In the genomic region with DNA sequence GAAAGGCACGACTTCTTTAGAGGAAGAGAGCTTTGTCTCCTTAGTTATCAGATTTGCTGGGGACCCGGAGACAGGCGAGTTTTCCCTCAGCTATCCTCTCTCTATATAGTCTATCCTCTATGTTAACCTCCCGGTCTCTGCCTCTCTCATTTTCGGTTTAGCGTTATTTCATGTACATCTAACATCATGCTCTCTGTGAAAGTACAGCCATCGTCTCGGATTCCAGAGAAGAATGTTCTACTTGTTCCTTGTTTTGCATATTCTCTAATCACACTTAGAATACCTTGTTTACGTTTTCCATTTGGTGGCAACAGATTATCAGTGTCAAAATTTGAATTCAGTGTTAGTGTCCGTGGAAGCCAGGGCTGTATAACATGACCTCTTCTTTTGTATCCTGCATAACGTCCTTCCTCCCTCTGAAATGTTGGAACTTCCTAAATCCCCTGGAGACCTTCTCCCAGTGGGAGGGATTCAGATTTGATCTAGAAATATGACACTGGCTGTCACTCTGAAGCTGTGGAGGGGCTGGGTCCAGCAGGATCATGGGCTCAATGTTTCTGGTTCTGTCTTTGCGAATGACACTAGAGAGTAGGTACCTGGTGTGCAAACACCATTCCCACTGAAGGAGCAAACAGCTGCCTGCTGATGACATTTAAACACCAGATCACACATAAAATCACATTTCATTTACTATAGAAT, we compare ENCODE assay signal across 8 cellular contexts. TPM values are rescaled to one million over a fixed set of nuclear protein-coding genes. Genes with fewer than 3 reads are reported as not detected.
DNase-seq lines count a peak whose midpoint lies in the region; ATAC-seq, FAIRE-seq and TF ChIP-seq lines count a peak whose summit lies in the region.

No MANE protein-coding gene starts in this region.

- no peak overlapping the region for H3K27ac Mint-ChIP-seq in activated CD4-positive, alpha-beta memory T cell treated with anti-CD3 and anti-CD28 coated beads, Interleukin-2, amount 10 ng/mL, durations not matched to agents 7 days and 5 days

- H3K4me3 ChIP-seq in right atrium auricular region (peak overlapping the region; percentile 57 to 66), gastrocnemius medialis (peak overlapping the region; percentile 62 to 78 (median 68))

- H3K9me3 ChIP-seq in right atrium auricular region (no peaks in the 10 kb centered on the region), gastrocnemius medialis (no peaks in the 10 kb centered on the region)

- POLR2A ChIA-PET in activated CD4-positive, alpha-beta memory T cell treated with anti-CD3 and anti-CD28 coated beads, Interleukin-2, amount 10 ng/mL, durations not matched to agents 7 days and 5 days (lab: Charles Lee), result no interaction called here

- peak overlapping the region; percentile 58 for H3K4me3 Mint-ChIP-seq in activated T-cell treated with anti-CD3 and anti-CD28 coated beads, Interleukin-2, amount 50 U/mL, for 4 hours
- peak overlapping the region; percentile 47 for H3K4me3 Mint-ChIP-seq in activated CD4-positive, alpha-beta memory T cell treated with anti-CD3 and anti-CD28 coated beads, Interleukin-2, amount 10 ng/mL, durations not matched to agents 7 days and 5 days

- intact Hi-C loops in gastrocnemius medialis (cut with DNase I; ENCODE audit: low total_unique reads), result loop anchor here (10.0 kb wide), 1 partner anchor 374 kb away; no protein-coding TSS in a partner anchor

- ATAC-seq in activated T-cell treated with anti-CD3 and anti-CD28 coated beads, Interleukin-2, amount 50 U/mL, for 4 hours, result peak; percentile 52
- peak; percentile 34 for ATAC-seq in HG02943 (IDR thresholded peaks at IDR 0.05; ENCODE audit: low read depth, unreplicated experiment)
- ATAC-seq in gastrocnemius medialis, result peak; percentile 34 to 61
- ATAC-seq in HG03571 (IDR thresholded peaks at IDR 0.05; ENCODE audit: unreplicated experiment), result no peak

- no peaks in the 10 kb centered on the region for H3K27me3 ChIP-seq in right atrium auricular region
- peaks cover 0 to 20% (median 0%) of the 10 kb centered on the region in 3 donors for H3K27me3 ChIP-seq in gastrocnemius medialis

- H3K27me3 Mint-ChIP-seq in activated T-cell treated with anti-CD3 and anti-CD28 coated beads, Interleukin-2, amount 50 U/mL, for 4 hours (ENCODE audit: low read depth), result peaks cover 39% of the 10 kb centered on the region
- H3K27me3 Mint-ChIP-seq in activated CD4-positive, alpha-beta memory T cell treated with anti-CD3 and anti-CD28 coated beads, Interleukin-2, amount 10 ng/mL, durations not matched to agents 7 days and 5 days, result peaks cover 40% of the 10 kb centered on the region

- no peak for DNase-seq in activated T-cell treated with anti-CD3 and anti-CD28 coated beads, Interleukin-2, amount 50 U/mL, for 4 hours
- DNase-seq in activated T-cell treated with anti-CD3 and anti-CD28 coated beads, Interleukin-2, amount 50 U/mL, for 48 hours, result no peak
- DNase-seq in activated CD4-positive, alpha-beta memory T cell treated with anti-CD3 and anti-CD28 coated beads, Interleukin-2, amount 10 ng/mL, durations not matched to agents 7 days and 5 days, result no peak
- no peak for DNase-seq in right atrium auricular region (ENCODE audit: low spot score)
- DNase-seq in gastrocnemius medialis, result no peak
- no peak for DNase-seq in RCC 7860 (ENCODE audit: low spot score)

- in situ Hi-C loops in gastrocnemius medialis (cut with MboI; ENCODE audit: low sequenced_read_pairs in 4 of 4), result no loop called here

- H3K36me3 ChIP-seq in right atrium auricular region (no peaks in the 10 kb centered on the region), gastrocnemius medialis (no peaks in the 10 kb centered on the region)

- H3K36me3 Mint-ChIP-seq in activated T-cell treated with anti-CD3 and anti-CD28 coated beads, Interleukin-2, amount 50 U/mL, for 4 hours (ENCODE audit: insufficient read depth), result no peaks in the 10 kb centered on the region
- H3K36me3 Mint-ChIP-seq in activated CD4-positive, alpha-beta memory T cell treated with anti-CD3 and anti-CD28 coated beads, Interleukin-2, amount 10 ng/mL, durations not matched to agents 7 days and 5 days (ENCODE audit: low read depth), result peaks cover 4% of the 10 kb centered on the region

- TF ChIP-seq CTCF in right atrium auricular region (IDR thresholded peaks at IDR 0.05), result no peak
- TF ChIP-seq CTCF in gastrocnemius medialis (IDR thresholded peaks at IDR 0.05 in 4 of 5, conservative IDR thresholded peaks at IDR 0.05 in 1 of 5), result no peak

- CTCF ChIA-PET in activated CD4-positive, alpha-beta memory T cell treated with anti-CD3 and anti-CD28 coated beads, Interleukin-2, amount 10 ng/mL, durations not matched to agents 7 days and 5 days (lab: Charles Lee), result no interaction called here

- TF ChIP-seq POLR2A in gastrocnemius medialis (IDR thresholded peaks at IDR 0.05), result no peak

- peaks cover 3 to 8% of the 10 kb centered on the region in 2 donors for H3K4me1 ChIP-seq in right atrium auricular region
- H3K4me1 ChIP-seq in gastrocnemius medialis, result no peaks in the 10 kb centered on the region

- peaks cover 7% of the 10 kb centered on the region for H3K4me1 Mint-ChIP-seq in activated T-cell treated with anti-CD3 and anti-CD28 coated beads, Interleukin-2, amount 50 U/mL, for 4 hours (ENCODE audit: low read depth)
- H3K4me1 Mint-ChIP-seq in activated CD4-positive, alpha-beta memory T cell treated with anti-CD3 and anti-CD28 coated beads, Interleukin-2, amount 10 ng/mL, durations not matched to agents 7 days and 5 days, result peaks cover 5% of the 10 kb centered on the region

- H3K27ac ChIP-seq in right atrium auricular region (peak overlapping the region; percentile 50 to 75), gastrocnemius medialis (peak overlapping the region; percentile 59 to 74 (median 70))

- no peaks in the 10 kb centered on the region for H3K9me3 Mint-ChIP-seq in activated T-cell treated with anti-CD3 and anti-CD28 coated beads, Interleukin-2, amount 50 U/mL, for 4 hours
- no peaks in the 10 kb centered on the region for H3K9me3 Mint-ChIP-seq in activated CD4-positive, alpha-beta memory T cell treated with anti-CD3 and anti-CD28 coated beads, Interleukin-2, amount 10 ng/mL, durations not matched to agents 7 days and 5 days

- no peak for FAIRE-seq in RCC 7860 (lab: Jason Lieb, UNC)

RNA-seq across cellular contexts. Expression of a gene that starts 0.7 kb away (rescaled TPM):
- under 1 TPM in 1 of 3 donors, not detected in 2; 0.40 TPM for total RNA-seq in activated T-cell treated with anti-CD3 and anti-CD28 coated beads, Interleukin-2, amount 50 U/mL, for 4 hours
- not detected for total RNA-seq in activated CD4-positive, alpha-beta memory T cell treated with anti-CD3 and anti-CD28 coated beads, Interleukin-2, amount 10 ng/mL, durations not matched to agents 7 days and 5 days
- total RNA-seq in right atrium auricular region (under 1 TPM in 1 of 2 donors, not detected in 1; 0.63 TPM), gastrocnemius medialis (under 1 TPM in 1 of 4 donors, not detected in 3; 0.84 TPM)

RNA-seq across cellular contexts. Expression of a gene that starts 40.7 kb away (rescaled TPM):
- not detected for total RNA-seq in activated T-cell treated with anti-CD3 and anti-CD28 coated beads, Interleukin-2, amount 50 U/mL, for 4 hours
- not detected for total RNA-seq in activated CD4-positive, alpha-beta memory T cell treated with anti-CD3 and anti-CD28 coated beads, Interleukin-2, amount 10 ng/mL, durations not matched to agents 7 days and 5 days
- total RNA-seq in right atrium auricular region (not detected), gastrocnemius medialis (under 1 TPM in 1 of 4 donors, not detected in 3; 0.18 TPM)

RNA-seq across cellular contexts. Expression of a gene that starts 51.2 kb away (rescaled TPM):
- not detected for total RNA-seq in activated T-cell treated with anti-CD3 and anti-CD28 coated beads, Interleukin-2, amount 50 U/mL, for 4 hours
- not detected for total RNA-seq in activated CD4-positive, alpha-beta memory T cell treated with anti-CD3 and anti-CD28 coated beads, Interleukin-2, amount 10 ng/mL, durations not matched to agents 7 days and 5 days
- total RNA-seq in right atrium auricular region (1 to 10 TPM in 1 of 2 donors, not detected in 1; 1.6 TPM), gastrocnemius medialis (not detected)

RNA-seq across cellular contexts. Expression of a gene that starts 57.4 kb away (rescaled TPM):
- total RNA-seq in activated T-cell treated with anti-CD3 and anti-CD28 coated beads, Interleukin-2, amount 50 U/mL, for 4 hours, result not detected
- total RNA-seq in activated CD4-positive, alpha-beta memory T cell treated with anti-CD3 and anti-CD28 coated beads, Interleukin-2, amount 10 ng/mL, durations not matched to agents 7 days and 5 days, result not detected
- total RNA-seq in right atrium auricular region, result under 1 TPM in 1 of 2 donors, not detected in 1; 0.83 TPM
- not detected for total RNA-seq in gastrocnemius medialis

RNA-seq across cellular contexts. Expression of a gene that starts 59.8 kb away (rescaled TPM):
- total RNA-seq in activated T-cell treated with anti-CD3 and anti-CD28 coated beads, Interleukin-2, amount 50 U/mL, for 4 hours, result under 1 TPM in 2 of 3 donors, not detected in 1; 0.37 to 0.68 TPM
- not detected for total RNA-seq in activated CD4-positive, alpha-beta memory T cell treated with anti-CD3 and anti-CD28 coated beads, Interleukin-2, amount 10 ng/mL, durations not matched to agents 7 days and 5 days
- total RNA-seq in right atrium auricular region, result 10 to 100 TPM; 19.4 to 21.5 TPM
- 10 to 100 TPM; 22.2 to 46.8 (median 30.5) TPM for total RNA-seq in gastrocnemius medialis
